Comparison of ENCODE assay signal across 8 cellular contexts in the genomic region with DNA sequence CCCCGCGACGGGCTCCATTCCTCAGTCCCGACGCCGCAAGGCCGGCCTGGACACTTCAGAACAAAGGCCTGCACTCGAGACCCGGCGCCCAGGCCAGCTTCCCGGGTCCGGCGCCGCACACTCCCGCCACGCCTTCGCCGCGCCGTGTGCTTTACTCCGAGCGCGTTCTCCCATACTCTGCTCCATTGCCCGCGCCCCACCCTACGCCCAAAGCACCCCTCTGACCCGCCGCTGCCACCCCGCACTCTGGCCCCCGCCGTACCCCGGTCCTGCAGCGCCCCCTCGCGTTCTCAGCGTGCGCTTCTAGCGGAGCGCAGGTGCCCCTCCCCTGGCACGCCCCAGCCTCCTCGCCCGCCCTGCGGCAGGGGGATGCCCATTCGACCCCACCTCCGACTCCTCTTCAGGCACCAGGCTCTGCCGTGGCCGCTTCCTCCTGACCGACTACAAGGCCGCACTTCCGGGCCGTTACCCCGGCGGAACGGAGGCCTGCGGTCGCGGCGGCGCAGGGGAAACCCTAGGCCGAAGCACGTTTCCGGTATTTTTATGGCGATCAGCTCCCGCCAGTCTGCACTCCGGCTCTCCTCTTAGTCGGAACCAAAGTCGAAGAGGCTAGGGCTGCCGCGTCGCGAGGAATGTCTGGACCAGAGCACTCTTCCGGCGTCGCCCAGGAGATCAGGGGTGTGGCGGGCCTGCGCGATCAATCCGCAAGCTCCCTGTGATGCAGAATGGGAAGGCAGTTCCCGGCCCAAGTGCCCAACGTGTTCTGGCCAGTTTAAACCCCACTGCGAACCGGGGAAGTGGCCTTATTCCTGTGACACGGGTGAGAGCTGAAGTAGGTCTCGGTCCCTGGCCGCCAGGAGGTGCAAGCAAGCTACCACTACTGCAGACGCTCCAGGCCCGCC. TPM values are rescaled to one million over a fixed set of nuclear protein-coding genes. Genes with fewer than 3 reads are reported as not detected.
DNase-seq lines count a peak whose midpoint lies in the region; ATAC-seq and TF ChIP-seq lines count a peak whose summit lies in the region.

A gene (minus strand): TSS at position 456 of the 902 bp plus-strand sequence. CDS start 2,137 bp downstream, outside the sequence.

- H3K27ac ChIP-seq in C4-2B, result peak within 1 kb of the TSS; percentile 89

- peak; percentile 88 for TF ChIP-seq CTCF in C4-2B (conservative IDR thresholded peaks at IDR 0.05)

- H3K9me3 Mint-ChIP-seq in activated CD4-positive, alpha-beta T cell treated with anti-CD3 and anti-CD28 coated beads, Interleukin-2, amount 10 ng/mL, durations not matched to agents 7 days and 5 days, result no peaks in the 10 kb centered on the region

- peak within 1 kb of the TSS; percentile 95 for H3K27ac Mint-ChIP-seq in activated CD4-positive, alpha-beta T cell treated with anti-CD3 and anti-CD28 coated beads, Interleukin-2, amount 10 ng/mL, durations not matched to agents 7 days and 5 days

- POLR2A ChIA-PET in activated CD4-positive, alpha-beta T cell treated with anti-CD3 and anti-CD28 coated beads, Interleukin-2, amount 10 ng/mL, durations not matched to agents 7 days and 5 days (lab: Charles Lee), result interaction anchor here (0.6 to 1.8 kb wide), 5 partner anchors 24 to 56 kb away, joined by 3 to 9 read pairs (median 3); a partner anchor contains a TSS

- ATAC-seq in GM19328 (IDR thresholded peaks at IDR 0.05; ENCODE audit: unreplicated experiment), result peak; percentile 74
- ATAC-seq in HG03520 (IDR thresholded peaks at IDR 0.05; ENCODE audit: unreplicated experiment), result peak; percentile 71
- peak; percentile 86 for ATAC-seq in left lobe of liver

- CTCF ChIA-PET in activated CD4-positive, alpha-beta T cell treated with anti-CD3 and anti-CD28 coated beads, Interleukin-2, amount 10 ng/mL, durations not matched to agents 7 days and 5 days (lab: Charles Lee), result interaction anchor here (0.6 to 6.1 kb wide), 47 partner anchors 9 to 1198 kb away, joined by 3 to 72 read pairs (median 4); a partner anchor contains a TSS

- H3K36me3 Mint-ChIP-seq in activated CD4-positive, alpha-beta T cell treated with anti-CD3 and anti-CD28 coated beads, Interleukin-2, amount 10 ng/mL, durations not matched to agents 7 days and 5 days (ENCODE audit: low read depth), result peaks cover 20% of the 10 kb centered on the region

- peaks cover 56% of the 10 kb centered on the region for H3K4me1 Mint-ChIP-seq in activated CD4-positive, alpha-beta T cell treated with anti-CD3 and anti-CD28 coated beads, Interleukin-2, amount 10 ng/mL, durations not matched to agents 7 days and 5 days

- H3K27me3 Mint-ChIP-seq in activated CD4-positive, alpha-beta T cell treated with anti-CD3 and anti-CD28 coated beads, Interleukin-2, amount 10 ng/mL, durations not matched to agents 7 days and 5 days, result no peaks in the 10 kb centered on the region

- peak within 1 kb of the TSS; percentile 90 for H3K4me3 Mint-ChIP-seq in activated CD4-positive, alpha-beta T cell treated with anti-CD3 and anti-CD28 coated beads, Interleukin-2, amount 10 ng/mL, durations not matched to agents 7 days and 5 days

- DNase-seq in NCI-H526 treated with DMSO at 0.1 percent for 48 hours (lab: John Stamatoyannopoulos, UW), result peak; percentile 95
- DNase-seq in activated CD4-positive, alpha-beta T cell treated with anti-CD3 and anti-CD28 coated beads, Interleukin-2, amount 10 ng/mL, durations not matched to agents 7 days and 5 days, result peak; percentile 91
- DNase-seq in dedifferentiated amniotic fluid mesenchymal stem cell (ENCODE audit: extremely low spot score), result peak; percentile 96
- peak; percentile 92 for DNase-seq in left lobe of liver (ENCODE audit: low spot score)
- DNase-seq in stimulated activated CD4-positive, alpha-beta T cell treated with anti-CD3 and anti-CD28 coated beads, Interleukin-2, amount 100 ng/mL, for 4 hours (ENCODE audit: low read depth), result peak; percentile 73

RNA-seq across cellular contexts. Expression of the gene that starts here (rescaled TPM):
- total RNA-seq in activated CD4-positive, alpha-beta T cell treated with anti-CD3 and anti-CD28 coated beads, Interleukin-2, amount 10 ng/mL, durations not matched to agents 7 days and 5 days, result 10 to 100 TPM; 17.9 to 19.9 TPM
- total RNA-seq in left lobe of liver, result 5.0 TPM

Comparison
In these comparisons a context has a peak if more than half of its experiments do, and no peak if none do; other contexts are left out.
1. Peak in every context shown above with its lines: DNase-seq, ATAC-seq and H3K27ac ChIP-seq.